In genomic region chr9:138060365-138060764, GRCh38 we compare ENCODE assay signal across 24 cellular contexts.
"Had no signal": no experiment of that assay in that cellular context is flagged by ENCODE, and none has a peak within 500 bp of the region (broad histone marks: within the 10 kb centered on the region; RNA-seq: fewer than 3 reads in every experiment).

No MANE protein-coding gene starts in this region.

- H3K27me3 ChIP-seq: colonic mucosa, ovary, right lobe of liver, thyroid gland had no signal

- DNase-seq: central memory CD4-positive, alpha-beta T cell; colonic mucosa; effector memory CD4-positive, alpha-beta T cell; erythroblast; esophagus squamous epithelium; foreskin melanocyte; hypothalamus; immature natural killer cell; islet precursor cell; mesenchymal stem cell; midbrain; naive thymus-derived CD4-positive, alpha-beta T cell; nucleus accumbens; stimulated activated CD4-positive, alpha-beta T cell treated with anti-CD3 and anti-CD28 coated beads, Interleukin-2, amount 100 ng/mL, for 24 hours; stimulated activated CD4-positive, alpha-beta T cell treated with anti-CD3 and anti-CD28 coated beads, Interleukin-4, amount 100 ng/mL, for 24 hours; stimulated activated naive CD4-positive, alpha-beta T cell treated with Interleukin-2 at 50 U/mL for 16 hours; stomach; thyroid gland had no signal

- H3K4me2 ChIP-seq: smooth muscle cell had no signal

- H3K4me3 ChIP-seq: colonic mucosa, esophagus squamous epithelium, ovary, right lobe of liver, smooth muscle cell, stomach, thyroid gland had no signal

- H3K4me1 ChIP-seq: colonic mucosa, esophagus squamous epithelium, right lobe of liver, stomach, thyroid gland had no signal

- H3K36me3 ChIP-seq: colonic mucosa, esophagus squamous epithelium, ovary, right lobe of liver, stomach, thyroid gland had no signal

- H3K27ac ChIP-seq: colonic mucosa, esophagus squamous epithelium, ovary, right lobe of liver, stomach, thyroid gland had no signal

- H3K9me3 ChIP-seq: colonic mucosa, esophagus squamous epithelium, ovary, right lobe of liver, stomach, thyroid gland had no signal

- ATAC-seq: naive thymus-derived CD4-positive, alpha-beta T cell; right lobe of liver; stimulated activated effector memory CD8-positive, alpha-beta T cell treated with anti-CD3 and anti-CD28 coated beads, Interleukin-12 subunit alpha, Interleukin-12 subunit beta, amount 100 ng/mL, for 72 hours had no signal

- FAIRE-seq: endometrium, urothelium cell line had no signal
